In the genomic region with DNA sequence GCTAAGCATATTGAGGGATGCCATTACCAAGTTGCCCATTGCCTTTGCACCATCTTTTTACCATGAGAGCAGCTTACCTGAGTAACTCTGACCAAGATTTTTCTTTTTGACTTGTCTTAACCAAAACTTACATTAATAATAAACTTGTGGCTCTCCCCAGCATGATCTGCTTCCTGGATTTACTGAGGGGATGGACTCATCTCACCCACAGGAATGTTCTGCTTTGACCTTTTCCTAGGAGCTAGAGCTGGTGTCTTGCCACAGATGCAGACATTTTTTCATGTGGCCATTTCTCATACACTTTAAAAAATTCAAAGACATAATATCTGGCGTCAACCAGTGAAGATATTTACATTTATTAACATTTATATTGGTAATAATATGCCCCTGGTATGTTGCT, we compare ENCODE assay signal across 26 cellular contexts.
DNase-seq lines count a peak whose midpoint lies in the region; ATAC-seq and TF ChIP-seq lines count a peak whose summit lies in the region.
"Had no signal": no experiment of that assay in that cellular context is flagged by ENCODE, and none has a peak within 500 bp of the region (broad histone marks: within the 10 kb centered on the region; RNA-seq: fewer than 3 reads in every experiment).

No MANE protein-coding gene starts in this region.

- no peaks in the 10 kb centered on the region for H3K9me1 ChIP-seq in IMR-90 (ENCODE audit: insufficient read depth, low read length)

- no peak overlapping the region for H4K91ac ChIP-seq in IMR-90 (ENCODE audit: insufficient read depth, low read depth, low read length)

- no peak overlapping the region for H2BK120ac ChIP-seq in IMR-90 (ENCODE audit: low read depth, low read length)

- no peak overlapping the region for H3K14ac ChIP-seq in IMR-90 (replicated peaks; ENCODE audit: low read depth, low read length)

- H3K4ac ChIP-seq in IMR-90 (ENCODE audit: low read depth, low read length), result no peak overlapping the region

- no peak overlapping the region for H2AK5ac ChIP-seq in IMR-90 (ENCODE audit: low read depth, low read length)

- TF ChIP-seq RAD21 in IMR-90 (IDR thresholded peaks at IDR 0.05; ENCODE audit: low read length), result no peak

- H2BK20ac ChIP-seq in IMR-90 (ENCODE audit: low read depth, low read length), result no peak overlapping the region

- no peak for TF ChIP-seq POLR2A in IMR-90 (IDR thresholded peaks at IDR 0.05; ENCODE audit: low read depth, low read length)

- ATAC-seq in IMR-90 (ENCODE audit: low read depth) (peak; percentile 29; the same call in 1 of the 2 replicates), GM18520 (IDR thresholded peaks at IDR 0.05; ENCODE audit: unreplicated experiment) (no peak)

- no peaks in the 10 kb centered on the region for H4K20me1 ChIP-seq in IMR-90 (ENCODE audit: insufficient read depth, low read length)
- H4K20me1 ChIP-seq: BLaER1 treated with 17β-estradiol and CSF1 and Interleukin-3, amounts not matched to agents 10 nM and 100 nM had no signal

- H3K4me3 ChIP-seq in IMR-90 (ENCODE audit: insufficient read depth, low read depth, low read length) (no peak overlapping the region), choroid plexus epithelial cell (ENCODE audit: low read depth, low read length) (no peak overlapping the region)
- H3K4me3 ChIP-seq: BLaER1 treated with 17β-estradiol and CSF1 and Interleukin-3, amounts not matched to agents 10 nM and 100 nM had no signal

- peak; percentile 30 for DNase-seq in ACHN
- DNase-seq in IMR-90, result no peak
- DNase-seq in choroid plexus epithelial cell (ENCODE audit: low read depth), result peak; percentile 61
- peak; percentile 78 for DNase-seq in kidney tubule cell (ENCODE audit: low spot score)
- no peak for DNase-seq in SHP77 treated with DMSO at 0.1 percent for 48 hours (lab: John Stamatoyannopoulos, UW)
- no peak for DNase-seq in activated T-cell treated with anti-CD3 and anti-CD28 coated beads for 4 hours
- no peak for DNase-seq in NCI-H524 treated with DMSO at 0.1 percent for 48 hours (lab: John Stamatoyannopoulos, UW)
- DNase-seq: Caco-2; CD4-positive, alpha-beta memory T cell; DMS 273 treated with DMSO at 0.1 percent for 48 hours; DMS79 treated with DMSO at 0.1 percent for 48 hours; H7; HFFc6; KG1; NCI-H1417; NCI-H1694 treated with DMSO at 0.1 percent for 48 hours; NCI-H2081 treated with DMSO at 0.1 percent for 48 hours; NCI-H2171 treated with DMSO at 0.1 percent for 48 hours; NCI-H446; NCI-H526 treated with DMSO at 0.1 percent for 48 hours; RPMI8226; SIG-M5; SK-N-SH had no signal

- H2BK15ac ChIP-seq in IMR-90 (ENCODE audit: low read depth, low read length), result no peak overlapping the region

- H3K23ac ChIP-seq in IMR-90 (ENCODE audit: low read depth, low read length), result no peak overlapping the region

- H3K56ac ChIP-seq in IMR-90 (ENCODE audit: extremely low read depth, insufficient read depth, low read length), result no peak overlapping the region

- H3K36me3 ChIP-seq in IMR-90 (ENCODE audit: control insufficient read depth, insufficient read depth, low read length), result no peaks in the 10 kb centered on the region
- H3K36me3 ChIP-seq: BLaER1 treated with 17β-estradiol and CSF1 and Interleukin-3, amounts not matched to agents 10 nM and 100 nM had no signal

- H3K79me1 ChIP-seq in IMR-90 (ENCODE audit: low read depth in 1 of 2, low read length in 2 of 2), result no peaks in the 10 kb centered on the region

- no peak for TF ChIP-seq CTCF in IMR-90 (conservative IDR thresholded peaks at IDR 0.05; ENCODE audit: low read depth, low read length)
- no peak for TF ChIP-seq CTCF in choroid plexus epithelial cell (conservative IDR thresholded peaks at IDR 0.05; ENCODE audit: low read depth, low read length)

- CTCF ChIA-PET in IMR-90 (lab: Yijun Ruan, JAX), result no interaction called here

- no peaks in the 10 kb centered on the region for H3K9me3 ChIP-seq in IMR-90 (ENCODE audit: control insufficient read depth, insufficient read depth, low read length)
- H3K9me3 ChIP-seq: BLaER1 treated with 17β-estradiol and CSF1 and Interleukin-3, amounts not matched to agents 10 nM and 100 nM; Caco-2; SK-N-SH had no signal

- intact Hi-C loops in IMR-90 (cut with micrococcal nuclease), result no loop called here

- H2AK9ac ChIP-seq in IMR-90 (replicated peaks; ENCODE audit: low read depth, low read length, poor library complexity), result no peak overlapping the region

- no peak overlapping the region for H2AFZ ChIP-seq in IMR-90 (replicated peaks; ENCODE audit: low read length, poor library complexity)

- H4K5ac ChIP-seq in IMR-90 (ENCODE audit: low read depth, low read length), result no peak overlapping the region

- no peak overlapping the region for H3K27ac ChIP-seq in IMR-90 (ENCODE audit: insufficient read depth, low read length)
- H3K27ac ChIP-seq: 22Rv1; BLaER1 treated with 17β-estradiol and CSF1 and Interleukin-3, amounts not matched to agents 10 nM and 100 nM had no signal

- no peak overlapping the region for H3K18ac ChIP-seq in IMR-90 (ENCODE audit: low read depth, low read length)

- H3K9ac ChIP-seq in IMR-90 (ENCODE audit: low read depth, low read length), result no peak overlapping the region
- H3K9ac ChIP-seq: BLaER1 treated with 17β-estradiol and CSF1 and Interleukin-3, amounts not matched to agents 10 nM and 100 nM; SK-N-SH had no signal

- no CpG with 5 or more reads among the region's 1 CpG for WGBS in IMR-90 (ENCODE audit: extremely low coverage in 2 of 2, insufficient read length in 1 of 2), 2 experiments

- no peak overlapping the region for H2BK5ac ChIP-seq in IMR-90 (ENCODE audit: low read depth, low read length, poor library complexity, severe bottlenecking)

- dilution Hi-C loops in IMR-90 (cut with HindIII; ENCODE audit: low sequenced_read_pairs, unreplicated experiment), result no loop called here

- H4K8ac ChIP-seq in IMR-90 (ENCODE audit: low read depth in 2 of 2, low read length in 2 of 2), result no peak overlapping the region

- in situ Hi-C loops in ACHN (cut with HindIII; ENCODE audit: low pct_ligation_motif_present, low pct_unique_long_range_greater_than_20kb, low sequenced_read_pairs), result no loop called here
- in situ Hi-C loops in IMR-90 (cut with MboI; ENCODE audit: low sequenced_read_pairs), result no loop called here

- no peak overlapping the region for H3K4me2 ChIP-seq in IMR-90 (ENCODE audit: low read depth, low read length)
- H3K4me2 ChIP-seq: BLaER1 treated with 17β-estradiol and CSF1 and Interleukin-3, amounts not matched to agents 10 nM and 100 nM; SK-N-SH had no signal

- peaks cover 6% of the 10 kb centered on the region for H3K27me3 ChIP-seq in IMR-90 (ENCODE audit: control insufficient read depth, insufficient read depth, low read length)
- H3K27me3 ChIP-seq: BLaER1 treated with 17β-estradiol and CSF1 and Interleukin-3, amounts not matched to agents 10 nM and 100 nM had no signal

- no peaks in the 10 kb centered on the region for H3K4me1 ChIP-seq in IMR-90 (ENCODE audit: control insufficient read depth, insufficient read depth, low read length)
- H3K4me1 ChIP-seq: BLaER1 treated with 17β-estradiol and CSF1 and Interleukin-3, amounts not matched to agents 10 nM and 100 nM; Caco-2 had no signal

- POLR2A ChIA-PET in IMR-90 (lab: Charles Lee; ENCODE audit: unreplicated experiment), result no interaction called here

- BruUV-seq in IMR-90 (replicated peaks; lab: Mats Ljungman, UMichigan), result no TSS peak

TF ChIP-seq in IMR-90, 13 proteins besides CTCF, POLR2A, EP300 and RAD21:
- TF ChIP-seq RFX5 (IDR thresholded peaks at IDR 0.05; ENCODE audit: low read depth, low read length), result no peak
- TF ChIP-seq RCOR1 (IDR thresholded peaks at IDR 0.05; ENCODE audit: insufficient replicate concordance, low read length), result no peak
- TF ChIP-seq, protein P1, sequence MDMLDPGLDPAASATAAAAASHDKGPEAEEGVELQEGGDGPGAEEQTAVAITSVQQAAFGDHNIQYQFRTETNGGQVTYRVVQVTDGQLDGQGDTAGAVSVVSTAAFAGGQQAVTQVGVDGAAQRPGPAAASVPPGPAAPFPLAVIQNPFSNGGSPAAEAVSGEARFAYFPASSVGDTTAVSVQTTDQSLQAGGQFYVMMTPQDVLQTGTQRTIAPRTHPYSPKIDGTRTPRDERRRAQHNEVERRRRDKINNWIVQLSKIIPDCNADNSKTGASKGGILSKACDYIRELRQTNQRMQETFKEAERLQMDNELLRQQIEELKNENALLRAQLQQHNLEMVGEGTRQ (IDR thresholded peaks at IDR 0.05; ENCODE audit: low read depth, low read length), result no peak
- no peak for TF ChIP-seq MAZ (IDR thresholded peaks at IDR 0.05; ENCODE audit: borderline replicate concordance, low read depth, low read length)
- TF ChIP-seq SMC3 (IDR thresholded peaks at IDR 0.05; ENCODE audit: low read depth, low read length), result no peak
- TF ChIP-seq, protein P2, sequence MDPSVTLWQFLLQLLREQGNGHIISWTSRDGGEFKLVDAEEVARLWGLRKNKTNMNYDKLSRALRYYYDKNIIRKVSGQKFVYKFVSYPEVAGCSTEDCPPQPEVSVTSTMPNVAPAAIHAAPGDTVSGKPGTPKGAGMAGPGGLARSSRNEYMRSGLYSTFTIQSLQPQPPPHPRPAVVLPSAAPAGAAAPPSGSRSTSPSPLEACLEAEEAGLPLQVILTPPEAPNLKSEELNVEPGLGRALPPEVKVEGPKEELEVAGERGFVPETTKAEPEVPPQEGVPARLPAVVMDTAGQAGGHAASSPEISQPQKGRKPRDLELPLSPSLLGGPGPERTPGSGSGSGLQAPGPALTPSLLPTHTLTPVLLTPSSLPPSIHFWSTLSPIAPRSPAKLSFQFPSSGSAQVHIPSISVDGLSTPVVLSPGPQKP (IDR thresholded peaks at IDR 0.05; ENCODE audit: borderline replicate concordance, low read depth, low read length), result no peak
- TF ChIP-seq NFE2L2 (IDR thresholded peaks at IDR 0.05; ENCODE audit: low read depth, low read length), result no peak
- TF ChIP-seq FOS (IDR thresholded peaks at IDR 0.05; ENCODE audit: low read depth, low read length), result no peak

Comparison
In these comparisons a context has a peak if more than half of its experiments do, and no peak if none do; other contexts are left out.
1. DNase-seq: peak in ACHN (single experiment), choroid plexus epithelial cell (single experiment) and kidney tubule cell (single experiment); none in IMR-90 (single experiment), SHP77 treated with DMSO at 0.1 percent for 48 hours (single experiment), activated T-cell treated with anti-CD3 and anti-CD28 coated beads for 4 hours (single experiment) and NCI-H524 treated with DMSO at 0.1 percent for 48 hours (single experiment).